8 cellular contexts compared by ENCODE assay signal in the genomic region with DNA sequence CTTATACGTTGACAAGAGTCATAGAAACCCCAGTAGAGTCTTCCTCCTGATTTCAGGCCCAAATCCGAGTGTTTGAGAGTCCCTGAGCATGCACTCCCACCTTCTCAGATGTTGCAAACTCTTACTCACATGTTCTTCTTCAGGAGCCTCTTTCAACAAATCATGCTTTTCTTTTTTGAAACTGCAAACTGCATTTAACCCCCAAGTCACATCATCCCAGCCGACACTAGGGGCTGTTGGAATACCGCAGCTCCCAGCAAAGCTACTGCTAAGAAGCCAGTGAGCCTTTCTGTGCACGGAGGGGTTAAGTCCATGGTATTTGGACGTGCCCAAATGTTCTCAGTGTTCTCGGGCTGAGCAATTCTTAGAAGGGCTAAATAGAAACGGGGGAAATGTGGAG.
A peak's percentile ranks its signal among the peaks of the same experiment; 100 is the strongest.
DNase-seq lines count a peak whose midpoint lies in the region; TF ChIP-seq lines count a peak whose summit lies in the region.

No MANE protein-coding gene starts in this region.

- H3K27me3 ChIP-seq in ACC112 (ENCODE audit: insufficient read depth, low read length) (peaks cover 10% of the 10 kb centered on the region), adipocyte (replicated peaks; ENCODE audit: control insufficient read depth, insufficient read depth, low read length) (no peaks in the 10 kb centered on the region), cardiac muscle cell (no peaks in the 10 kb centered on the region), osteoblast (ENCODE audit: insufficient read depth, low read length) (peaks cover 18% of the 10 kb centered on the region)

- H3K9ac ChIP-seq in adipocyte (ENCODE audit: low read length): peak overlapping the region; percentile 54

- H3K79me2 ChIP-seq in ACC112 (ENCODE audit: control insufficient read depth, insufficient read depth, low read length, unreplicated experiment) (no peaks in the 10 kb centered on the region), osteoblast (ENCODE audit: insufficient read depth, low read length) (no peaks in the 10 kb centered on the region)

- H3K36me3 ChIP-seq in ACC112 (ENCODE audit: insufficient read depth, low read length): no peaks in the 10 kb centered on the region
- H3K36me3 ChIP-seq in adipocyte (ENCODE audit: control insufficient read depth, insufficient read depth, low read length, severe bottlenecking): no peaks in the 10 kb centered on the region
- H3K36me3 ChIP-seq in cardiac muscle cell: no peaks in the 10 kb centered on the region
- no peaks in the 10 kb centered on the region for H3K36me3 ChIP-seq in osteoblast (ENCODE audit: insufficient read depth, low read length)

- peak overlapping the region; percentile 53 for H3K4me2 ChIP-seq in osteoblast (ENCODE audit: insufficient read depth, low read length)

- DNase-seq in adipocyte (ENCODE audit: low read depth) (peak; percentile 53), cardiac muscle cell (ENCODE audit: low read depth in 1 of 2, low spot score in 1 of 2) (peak; percentile 61 to 95), osteoblast (ENCODE audit: insufficient read length, low spot score, missing footprints) (no peak), HK-2 (ENCODE audit: unreplicated experiment) (no peak), 8988T (no peak), NCI-H526 treated with DMSO at 0.1 percent for 48 hours (lab: John Stamatoyannopoulos, UW) (no peak), globus pallidus (ENCODE audit: low spot score) (no peak)

- H3K4me1 ChIP-seq in ACC112 (ENCODE audit: control insufficient read depth, insufficient read depth, low read length, unreplicated experiment): peaks cover 4% of the 10 kb centered on the region
- peaks cover 7% of the 10 kb centered on the region for H3K4me1 ChIP-seq in adipocyte (ENCODE audit: control insufficient read depth, insufficient read depth, low read length)
- peaks cover 29% of the 10 kb centered on the region for H3K4me1 ChIP-seq in cardiac muscle cell (ENCODE audit: low read depth)
- peaks cover 6% of the 10 kb centered on the region for H3K4me1 ChIP-seq in osteoblast (ENCODE audit: insufficient read depth, low read length)

- H3K4me3 ChIP-seq in ACC112 (ENCODE audit: low read depth, low read length) (no peak overlapping the region; the same call in 1 of the 2 replicates), adipocyte (ENCODE audit: low read length) (peak overlapping the region; percentile 2), cardiac muscle cell (no peak overlapping the region), osteoblast (ENCODE audit: insufficient read depth, low read length) (peak overlapping the region; percentile 35)

- H3K27ac ChIP-seq in ACC112 (ENCODE audit: low read depth, low read length) (peak overlapping the region; percentile 16), cardiac muscle cell (peak overlapping the region; percentile 64), osteoblast (ENCODE audit: low read depth, low read length) (no peak overlapping the region)

- H4K20me1 ChIP-seq in osteoblast (ENCODE audit: insufficient read depth, low read length): no peaks in the 10 kb centered on the region

- H2AFZ ChIP-seq in ACC112 (ENCODE audit: low read length, unreplicated experiment): peak overlapping the region; percentile 98
- peak overlapping the region; percentile 28 for H2AFZ ChIP-seq in osteoblast (ENCODE audit: low read length)

- H3K9me3 ChIP-seq in adipocyte (ENCODE audit: control insufficient read depth, low read length): no peaks in the 10 kb centered on the region
- no peaks in the 10 kb centered on the region for H3K9me3 ChIP-seq in cardiac muscle cell (ENCODE audit: low read depth)
- no peaks in the 10 kb centered on the region for H3K9me3 ChIP-seq in osteoblast (ENCODE audit: low read depth, low read length)

- peak; percentile 53 for TF ChIP-seq CTCF in cardiac muscle cell (IDR thresholded peaks at IDR 0.05; ENCODE audit: low read depth, low read length)
- no peak for TF ChIP-seq CTCF in osteoblast (IDR thresholded peaks at IDR 0.05; ENCODE audit: extremely low read depth, low read depth, low read length)

Comparison
In these comparisons a context has a peak if more than half of its experiments do, and no peak if none do; other contexts are left out.
1. H3K4me3 ChIP-seq: peak in adipocyte (single experiment) and osteoblast (single experiment); none in ACC112 (single experiment) and cardiac muscle cell (single experiment).
2. DNase-seq: peak in adipocyte (single experiment) and cardiac muscle cell (2 of 2); none in osteoblast (single experiment), HK-2 (single experiment), 8988T (single experiment), NCI-H526 treated with DMSO at 0.1 percent for 48 hours (single experiment) and globus pallidus (single experiment).